In genomic region chr6:134519456-134519855, GRCh38 we compare ENCODE assay signal across 8 cellular contexts.
DNase-seq lines count a peak whose midpoint lies in the region; ATAC-seq and TF ChIP-seq lines count a peak whose summit lies in the region.

No MANE protein-coding gene starts in this region.

- no peaks in the 10 kb centered on the region for H3K9me3 ChIP-seq in CD4-positive, alpha-beta T cell (ENCODE audit: control insufficient read depth, low read length)

- peaks cover 49% of the 10 kb centered on the region for H3K4me1 Mint-ChIP-seq in CD4-positive, alpha-beta T cell (ENCODE audit: low read depth)
- peaks cover 41% of the 10 kb centered on the region for H3K4me1 Mint-ChIP-seq in activated CD4-positive, alpha-beta T cell treated with anti-CD3 and anti-CD28 coated beads, Interleukin-2, amount 10 ng/mL, durations not matched to agents 24 days and 14 days

- no peaks in the 10 kb centered on the region for H3K9me3 Mint-ChIP-seq in CD4-positive, alpha-beta T cell
- no peaks in the 10 kb centered on the region for H3K9me3 Mint-ChIP-seq in activated CD4-positive, alpha-beta T cell treated with anti-CD3 and anti-CD28 coated beads, Interleukin-2, amount 10 ng/mL, durations not matched to agents 24 days and 14 days

- CTCF ChIA-PET in CD4-positive, alpha-beta T cell (lab: Charles Lee): no interaction called here

- no peak for TF ChIP-seq CTCF in CD4-positive, alpha-beta T cell (IDR thresholded peaks at IDR 0.05)

- no peak overlapping the region for H3K27ac ChIP-seq in CD4-positive, alpha-beta T cell (ENCODE audit: low read depth, low read length)

- peak in 9 of 10 experiments; percentile 15 to 57 (median 24) for DNase-seq in CD4-positive, alpha-beta T cell
- DNase-seq in activated CD4-positive, alpha-beta T cell treated with anti-CD3 and anti-CD28 coated beads, Interleukin-2, amount 10 ng/mL, durations not matched to agents 24 days and 14 days: peak; percentile 83
- DNase-seq in left kidney (ENCODE audit: low read depth, low spot score) (peak; percentile 66), NCI-H524 treated with DMSO at 0.1 percent for 48 hours (lab: John Stamatoyannopoulos, UW) (no peak), DMS53 treated with DMSO at 0.1 percent for 48 hours (lab: John Stamatoyannopoulos, UW; ENCODE audit: unreplicated experiment) (no peak), G401 (ENCODE audit: low spot score) (no peak), AG20443 (ENCODE audit: low spot score) (no peak)

- no peaks in the 10 kb centered on the region for H3K27me3 ChIP-seq in CD4-positive, alpha-beta T cell (ENCODE audit: control insufficient read depth, insufficient read depth, low read length)

- peak overlapping the region; percentile 92 for H3K27ac Mint-ChIP-seq in CD4-positive, alpha-beta T cell
- peak overlapping the region; percentile 89 for H3K27ac Mint-ChIP-seq in activated CD4-positive, alpha-beta T cell treated with anti-CD3 and anti-CD28 coated beads, Interleukin-2, amount 10 ng/mL, durations not matched to agents 24 days and 14 days

- POLR2A ChIA-PET in CD4-positive, alpha-beta T cell (lab: Charles Lee): interaction anchor here (0.6 kb wide), 1 partner anchor 1770 kb away, joined by 3 read pairs; the partner anchor contains the start of gene BCLAF1

- in situ Hi-C loops in G401 (cut with HindIII; ENCODE audit: low sequenced_read_pairs): no loop called here

- H3K36me3 Mint-ChIP-seq in CD4-positive, alpha-beta T cell (ENCODE audit: low read depth): no peaks in the 10 kb centered on the region
- H3K36me3 Mint-ChIP-seq in activated CD4-positive, alpha-beta T cell treated with anti-CD3 and anti-CD28 coated beads, Interleukin-2, amount 10 ng/mL, durations not matched to agents 24 days and 14 days (ENCODE audit: low read depth): no peaks in the 10 kb centered on the region

- intact Hi-C loops in CD4-positive, alpha-beta T cell (cut with DNase I, micrococcal nuclease): loop anchor here (1.0 to 10.0 kb wide), 3 partner anchors 11 to 337 kb away; no protein-coding TSS in a partner anchor
- intact Hi-C loops in activated CD4-positive, alpha-beta T cell treated with anti-CD3 and anti-CD28 coated beads, Interleukin-2, amount 10 ng/mL, durations not matched to agents 24 days and 14 days (cut with micrococcal nuclease): loop anchor here (5.0 kb wide), 1 partner anchor 347 kb away; no protein-coding TSS in a partner anchor

- peak; percentile 92 for ATAC-seq in CD4-positive, alpha-beta T cell (ENCODE audit: poor library complexity)
- ATAC-seq in HG03066 (IDR thresholded peaks at IDR 0.05; ENCODE audit: low read depth, unreplicated experiment): peak; percentile 68

- H3K4me3 Mint-ChIP-seq in CD4-positive, alpha-beta T cell: peak overlapping the region; percentile 81
- peak overlapping the region; percentile 73 for H3K4me3 Mint-ChIP-seq in activated CD4-positive, alpha-beta T cell treated with anti-CD3 and anti-CD28 coated beads, Interleukin-2, amount 10 ng/mL, durations not matched to agents 24 days and 14 days

- H3K27me3 Mint-ChIP-seq in CD4-positive, alpha-beta T cell: no peaks in the 10 kb centered on the region
- H3K27me3 Mint-ChIP-seq in activated CD4-positive, alpha-beta T cell treated with anti-CD3 and anti-CD28 coated beads, Interleukin-2, amount 10 ng/mL, durations not matched to agents 24 days and 14 days: no peaks in the 10 kb centered on the region

Comparison
In these comparisons a context has a peak if more than half of its experiments do, and no peak if none do; other contexts are left out.
1. DNase-seq: peak in CD4-positive, alpha-beta T cell (9 of 10), activated CD4-positive, alpha-beta T cell treated with anti-CD3 and anti-CD28 coated beads, Interleukin-2, amount 10 ng/mL, durations not matched to agents 24 days and 14 days (single experiment) and left kidney (single experiment); none in NCI-H524 treated with DMSO at 0.1 percent for 48 hours (single experiment), DMS53 treated with DMSO at 0.1 percent for 48 hours (single experiment), G401 (single experiment) and AG20443 (single experiment).